In the genomic region with DNA sequence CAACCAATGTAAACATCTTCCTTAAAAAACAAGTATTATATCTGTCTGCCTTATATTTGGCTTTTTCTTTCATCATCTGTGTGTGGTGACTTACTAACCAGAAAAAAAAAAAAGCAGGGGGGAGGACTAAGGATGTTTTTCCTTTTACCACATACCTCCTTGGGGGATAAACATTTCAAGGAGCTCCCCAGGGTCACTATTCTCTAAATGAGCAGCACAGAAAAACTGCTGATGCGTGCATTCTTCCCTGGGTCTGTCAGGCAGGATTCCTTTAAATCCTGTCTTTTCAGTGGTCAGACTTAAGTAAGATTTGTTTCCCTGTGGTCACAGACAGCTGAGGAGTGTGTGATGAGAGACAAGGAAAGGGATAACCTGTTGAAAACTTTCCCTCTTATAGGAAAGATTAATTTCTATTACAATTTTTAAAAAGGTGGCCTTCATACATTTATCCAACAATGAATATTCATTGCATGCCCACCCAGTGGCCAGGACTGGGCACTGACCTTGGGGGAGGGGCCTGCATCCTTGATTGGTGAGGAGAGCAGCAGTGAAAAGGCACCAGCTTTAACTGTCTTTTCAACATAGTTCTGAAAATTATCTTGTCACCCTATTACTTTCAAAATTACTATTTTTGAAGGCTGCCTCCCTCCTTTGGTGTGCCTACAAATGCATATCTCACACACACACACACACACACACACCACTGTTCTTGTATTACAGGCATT, we compare ENCODE assay signal across 13 cellular contexts.
DNase-seq lines count a peak whose midpoint lies in the region; ATAC-seq and TF ChIP-seq lines count a peak whose summit lies in the region.
"Had no signal": no experiment of that assay in that cellular context is flagged by ENCODE, and none has a peak within 500 bp of the region (broad histone marks: within the 10 kb centered on the region; RNA-seq: fewer than 3 reads in every experiment).

No MANE protein-coding gene starts in this region.

- no peaks in the 10 kb centered on the region for H3K36me3 ChIP-seq in PC-9 (ENCODE audit: low read depth)
- H3K36me3 ChIP-seq: heart left ventricle, upper lobe of left lung had no signal

- DNase-seq in activated naive CD4-positive, alpha-beta T cell treated with anti-CD3 and anti-CD28 coated beads, Interleukin-2, amount 10 ng/mL, durations not matched to agents 7 days and 5 days = no peak
- no peak for DNase-seq in activated naive CD4-positive, alpha-beta T cell treated with Interleukin-2 at 50 U/mL for 16 hours
- peak; percentile 90 for DNase-seq in amniotic epithelial cell (ENCODE audit: low read depth)
- DNase-seq in iPS DF 4.7 (ENCODE audit: extremely low read depth, low spot score) = peak; percentile 33
- peak; percentile 90 for DNase-seq in smooth muscle cell of the brain vasculature (ENCODE audit: low read depth, low spot score)
- no peak for DNase-seq in PC-9
- DNase-seq in SHP77 treated with DMSO at 0.1 percent for 48 hours (lab: John Stamatoyannopoulos, UW) = no peak
- DNase-seq: activated CD4-positive, alpha-beta memory T cell treated with anti-CD3 and anti-CD28 coated beads, Interleukin-2, amount 10 ng/mL, durations not matched to agents 7 days and 5 days; heart left ventricle; upper lobe of left lung had no signal

- intact Hi-C loops in PC-9 (cut with micrococcal nuclease; ENCODE audit: unreplicated experiment) = no loop called here

- H3K27me3 Mint-ChIP-seq in activated naive CD4-positive, alpha-beta T cell treated with anti-CD3 and anti-CD28 coated beads, Interleukin-2, amount 10 ng/mL, durations not matched to agents 7 days and 5 days = no peaks in the 10 kb centered on the region
- H3K27me3 Mint-ChIP-seq: activated CD4-positive, alpha-beta memory T cell treated with anti-CD3 and anti-CD28 coated beads, Interleukin-2, amount 10 ng/mL, durations not matched to agents 7 days and 5 days had no signal

- POLR2A ChIA-PET in PC-9 (lab: Charles Lee; ENCODE audit: unreplicated experiment) = no interaction called here

- peak overlapping the region; percentile 39 for H3K27ac Mint-ChIP-seq in activated naive CD4-positive, alpha-beta T cell treated with anti-CD3 and anti-CD28 coated beads, Interleukin-2, amount 10 ng/mL, durations not matched to agents 7 days and 5 days
- H3K27ac Mint-ChIP-seq: activated CD4-positive, alpha-beta memory T cell treated with anti-CD3 and anti-CD28 coated beads, Interleukin-2, amount 10 ng/mL, durations not matched to agents 7 days and 5 days had no signal

- no peaks in the 10 kb centered on the region for H3K9me2 ChIP-seq in PC-9 (ENCODE audit: insufficient read depth)

- H3K4me1 Mint-ChIP-seq in activated naive CD4-positive, alpha-beta T cell treated with anti-CD3 and anti-CD28 coated beads, Interleukin-2, amount 10 ng/mL, durations not matched to agents 7 days and 5 days = peaks cover 29% of the 10 kb centered on the region

- H3K27me3 ChIP-seq in PC-9 (ENCODE audit: insufficient read depth, low read depth) = no peaks in the 10 kb centered on the region; the same call in 1 of the 2 replicates
- H3K27me3 ChIP-seq: heart left ventricle, upper lobe of left lung had no signal

- no peak overlapping the region for H3K4me2 ChIP-seq in PC-9

- no peaks in the 10 kb centered on the region for H3F3A ChIP-seq in PC-9 (ENCODE audit: insufficient read depth, low read depth)

- H3K4me3 ChIP-seq in PC-9 = no peak overlapping the region
- H3K4me3 ChIP-seq: heart left ventricle, SK-N-MC, upper lobe of left lung had no signal

- no peak for TF ChIP-seq CTCF in PC-9 (conservative IDR thresholded peaks at IDR 0.05)

- no peaks in the 10 kb centered on the region for H3K9me3 ChIP-seq in PC-9 (ENCODE audit: insufficient read depth, low read depth)
- H3K9me3 ChIP-seq: heart left ventricle, upper lobe of left lung had no signal

- no peaks in the 10 kb centered on the region for H4K20me1 ChIP-seq in PC-9 (ENCODE audit: insufficient read depth)

- H3K9me3 Mint-ChIP-seq in activated naive CD4-positive, alpha-beta T cell treated with anti-CD3 and anti-CD28 coated beads, Interleukin-2, amount 10 ng/mL, durations not matched to agents 7 days and 5 days = no peaks in the 10 kb centered on the region
- H3K9me3 Mint-ChIP-seq: brain had no signal

- peaks cover 4% of the 10 kb centered on the region for H3K36me3 Mint-ChIP-seq in activated naive CD4-positive, alpha-beta T cell treated with anti-CD3 and anti-CD28 coated beads, Interleukin-2, amount 10 ng/mL, durations not matched to agents 7 days and 5 days
- H3K36me3 Mint-ChIP-seq: brain had no signal

- CTCF ChIA-PET in activated naive CD4-positive, alpha-beta T cell treated with anti-CD3 and anti-CD28 coated beads, Interleukin-2, amount 10 ng/mL, durations not matched to agents 7 days and 5 days (lab: Charles Lee) = no interaction called here
- CTCF ChIA-PET in PC-9 (lab: Charles Lee) = no interaction called here

- H2AFZ ChIP-seq in PC-9 = no peak overlapping the region

- no peak overlapping the region for H3K4me3 Mint-ChIP-seq in activated naive CD4-positive, alpha-beta T cell treated with anti-CD3 and anti-CD28 coated beads, Interleukin-2, amount 10 ng/mL, durations not matched to agents 7 days and 5 days
- H3K4me3 Mint-ChIP-seq: activated CD4-positive, alpha-beta memory T cell treated with anti-CD3 and anti-CD28 coated beads, Interleukin-2, amount 10 ng/mL, durations not matched to agents 7 days and 5 days; brain had no signal

- H3K27ac ChIP-seq in PC-9 = no peak overlapping the region
- H3K27ac ChIP-seq: heart left ventricle, SK-N-MC, upper lobe of left lung had no signal

- no TSS peak for BruUV-seq in PC-9 (replicated peaks; lab: Mats Ljungman, UMichigan)

- ATAC-seq in GM18511 (IDR thresholded peaks at IDR 0.05; ENCODE audit: unreplicated experiment) = no peak
- ATAC-seq: heart left ventricle had no signal

- no peaks in the 10 kb centered on the region for H3K4me1 ChIP-seq in PC-9 (replicated peaks; ENCODE audit: insufficient read depth)

- no peaks in the 10 kb centered on the region for H3K79me2 ChIP-seq in PC-9 (ENCODE audit: low read depth)

Comparison
In these comparisons a context has a peak if more than half of its experiments do, and no peak if none do; other contexts are left out.
1. DNase-seq: peak in amniotic epithelial cell (single experiment), iPS DF 4.7 (single experiment) and smooth muscle cell of the brain vasculature (single experiment); none in activated naive CD4-positive, alpha-beta T cell treated with anti-CD3 and anti-CD28 coated beads, Interleukin-2, amount 10 ng/mL, durations not matched to agents 7 days and 5 days (single experiment), activated naive CD4-positive, alpha-beta T cell treated with Interleukin-2 at 50 U/mL for 16 hours (single experiment), PC-9 (0 of 2) and SHP77 treated with DMSO at 0.1 percent for 48 hours (single experiment).